5 cellular contexts compared by ENCODE assay signal in genomic region chr1:61126843-61127242, GRCh38. TPM values are rescaled to one million over a fixed set of nuclear protein-coding genes. Genes with fewer than 3 reads are reported as not detected.
DNase-seq lines count a peak whose midpoint lies in the region; ATAC-seq and TF ChIP-seq lines count a peak whose summit lies in the region.
"Not testable (repeated sequence)": the region's sequence is repeated elsewhere in the genome, so short reads cannot be mapped to it uniquely, and the experiment has no call there.

No MANE protein-coding gene starts in this region.

- not testable (repeated sequence) for H3K9me3 ChIP-seq in heart left ventricle; left ventricle myocardium inferior (replicated peaks); right cardiac atrium (ENCODE audit: control insufficient read depth, low read length); gastrocnemius medialis

- H3K27me3 ChIP-seq in heart left ventricle; left ventricle myocardium inferior (ENCODE audit: low read depth); right cardiac atrium (ENCODE audit: control insufficient read depth, insufficient read depth); gastrocnemius medialis: not testable (repeated sequence)

- intact Hi-C loops in Right ventricle myocardium inferior (cut with DNase I); left ventricle myocardium inferior (cut with micrococcal nuclease); right cardiac atrium (cut with DNase I); gastrocnemius medialis (cut with DNase I; ENCODE audit: low total_unique reads): not testable (repeated sequence)
- intact Hi-C loops in heart left ventricle (cut with DNase I): loop anchor here in 1 of 10 donors (10.0 kb wide), 1 partner anchor 48 kb away; no protein-coding TSS in a partner anchor

- in situ Hi-C loops in gastrocnemius medialis (cut with MboI; ENCODE audit: low sequenced_read_pairs in 4 of 4): not testable (repeated sequence)

- not testable (repeated sequence) for TF ChIP-seq POLR2A in heart left ventricle (IDR thresholded peaks at IDR 0.05); gastrocnemius medialis (IDR thresholded peaks at IDR 0.05)

- H3K27ac ChIP-seq in heart left ventricle (peak overlapping the region in 9 of 12 donors; percentile 4 to 71 (median 48)), left ventricle myocardium inferior (replicated peaks) (peak overlapping the region; percentile 65), right cardiac atrium (ENCODE audit: low read length) (peak overlapping the region; percentile 24), gastrocnemius medialis (peak overlapping the region; percentile 81 to 93 (median 84))

- ATAC-seq in Right ventricle myocardium inferior, right cardiac atrium: not testable (repeated sequence)
- ATAC-seq in heart left ventricle (peak; percentile 27 to 76 (median 56)), gastrocnemius medialis (peak in 1 of 2 donors; percentile 43)

- TF ChIP-seq CTCF in heart left ventricle (IDR thresholded peaks at IDR 0.05); left ventricle myocardium inferior (IDR thresholded peaks at IDR 0.05; ENCODE audit: borderline replicate concordance); gastrocnemius medialis (IDR thresholded peaks at IDR 0.05 in 4 of 5, conservative IDR thresholded peaks at IDR 0.05 in 1 of 5): not testable (repeated sequence)

- DNase-seq in Right ventricle myocardium inferior (ENCODE audit: missing footprints) (peak; percentile 43), heart left ventricle (peak in 2 of 5 donors; percentile 43), right cardiac atrium (peak in 1 of 3 donors; percentile 22), gastrocnemius medialis (peak in 1 of 2 donors; percentile 62)
- not testable (repeated sequence) for DNase-seq in left ventricle myocardium inferior

- H3K4me3 ChIP-seq in heart left ventricle; left ventricle myocardium inferior; right cardiac atrium (ENCODE audit: low read length); gastrocnemius medialis: not testable (repeated sequence)

- WGBS in heart left ventricle, 4 donors: 61 to 93% (median 77%) methylated on average over 12 of the region's 12 CpGs
- 80% methylated on average over 12 of the region's 12 CpGs for WGBS in right cardiac atrium

- H3K4me1 ChIP-seq in heart left ventricle (peaks cover 3 to 73% (median 44%) of the 10 kb centered on the region in 12 donors), left ventricle myocardium inferior (peaks cover 78% of the 10 kb centered on the region), gastrocnemius medialis (peaks cover 52 to 67% of the 10 kb centered on the region in 2 donors)
- not testable (repeated sequence) for H3K4me1 ChIP-seq in right cardiac atrium (ENCODE audit: control insufficient read depth, insufficient read depth, low read length)

- H3K36me3 ChIP-seq in heart left ventricle, left ventricle myocardium inferior, gastrocnemius medialis: not testable (repeated sequence)

RNA-seq across cellular contexts. Expression of gene NFIA, which starts 44.5 kb away (rescaled TPM):
- total RNA-seq in Right ventricle myocardium inferior (97.6 TPM), heart left ventricle (100 to 1,000 TPM in 2 of 9 donors, 10 to 100 TPM in 7; 76.6 to 121 (median 98.5) TPM), left ventricle myocardium inferior (90.2 TPM), right cardiac atrium (100 to 1,000 TPM; 108 to 127 (median 113) TPM), gastrocnemius medialis (10 to 100 TPM; 12.9 to 27.0 (median 26.6) TPM)
- polyA plus RNA-seq in heart left ventricle (10 to 100 TPM; 12.7 to 24.3 TPM), right cardiac atrium (15.9 TPM)

Comparison
In these comparisons a context has a peak if more than half of its experiments do, and no peak if none do; other contexts are left out.
1. H3K27ac ChIP-seq: peak in every context shown above with its lines; median percentile 84 in gastrocnemius medialis; 65 in left ventricle myocardium inferior; 48 in heart left ventricle; 24 in right cardiac atrium.